ENCODE assay signal across 8 cellular contexts in genomic region chr5:122999947-123000563, GRCh38. TPM values are rescaled to one million over a fixed set of nuclear protein-coding genes. Genes with fewer than 3 reads are reported as not detected.
DNase-seq lines count a peak whose midpoint lies in the region; ATAC-seq, FAIRE-seq and TF ChIP-seq lines count a peak whose summit lies in the region.

No MANE protein-coding gene starts in this region.

- H3K36me3 ChIP-seq in GM06990 (ENCODE audit: control insufficient read depth, insufficient read depth, low read length) (no peaks in the 10 kb centered on the region), SU-DHL-6 (ENCODE audit: low read length) (no peaks in the 10 kb centered on the region), spleen (peaks cover 0 to 7% (median 0%) of the 10 kb centered on the region in 6 donors)

- H3K4me3 ChIP-seq in GM06990 (replicated peaks; ENCODE audit: low read depth, low read length): no peak overlapping the region
- no peak overlapping the region for H3K4me3 ChIP-seq in SU-DHL-6 (ENCODE audit: insufficient read depth, low read length, poor library complexity, severe bottlenecking)
- H3K4me3 ChIP-seq in fibroblast of pulmonary artery (replicated peaks; ENCODE audit: low read depth, low read length): no peak overlapping the region
- H3K4me3 ChIP-seq in spleen: no peak overlapping the region

- no peaks in the 10 kb centered on the region for H3K4me1 ChIP-seq in spleen

- ATAC-seq in GM19395 (IDR thresholded peaks at IDR 0.05; ENCODE audit: unreplicated experiment) (peak; percentile 94), HG03159 (IDR thresholded peaks at IDR 0.05; ENCODE audit: unreplicated experiment) (peak; percentile 94)

- no peak for FAIRE-seq in urothelium cell line (lab: Jason Lieb, UNC)

- peak; percentile 47 for DNase-seq in GM06990 (ENCODE audit: extremely low read depth, insufficient read length)
- DNase-seq in fibroblast of pulmonary artery (ENCODE audit: low read depth): peak; percentile 51
- no peak for DNase-seq in spleen
- no peak for DNase-seq in activated effector memory CD4-positive, alpha-beta T cell treated with anti-CD3 and anti-CD28 coated beads, Interleukin-2, amount 50 U/mL, for 16 hours
- no peak for DNase-seq in urothelium cell line (ENCODE audit: low spot score)

- H3K4me2 ChIP-seq in SU-DHL-6 (ENCODE audit: low read depth, low read length, poor library complexity, severe bottlenecking): no peak overlapping the region

- no peaks in the 10 kb centered on the region for H3K79me2 ChIP-seq in SU-DHL-6 (ENCODE audit: insufficient read depth, low read length)

- no peak overlapping the region for H3K27ac ChIP-seq in SU-DHL-6 (ENCODE audit: low read depth, low read length)
- no peak overlapping the region for H3K27ac ChIP-seq in spleen

- H2AFZ ChIP-seq in SU-DHL-6 (ENCODE audit: low read depth, low read length, severe bottlenecking): no peak overlapping the region

- TF ChIP-seq POLR2A in spleen (IDR thresholded peaks at IDR 0.05): no peak

- H3F3A ChIP-seq in SU-DHL-6 (ENCODE audit: insufficient read depth): no peaks in the 10 kb centered on the region

- no peaks in the 10 kb centered on the region for H3K27me3 ChIP-seq in GM06990 (replicated peaks; ENCODE audit: control insufficient read depth, insufficient read depth, low read length)
- H3K27me3 ChIP-seq in SU-DHL-6 (ENCODE audit: low read length): no peaks in the 10 kb centered on the region
- no peaks in the 10 kb centered on the region for H3K27me3 ChIP-seq in spleen (replicated peaks in 1 of 7)

- no peak overlapping the region for H3K9ac ChIP-seq in SU-DHL-6 (ENCODE audit: low read length)

- H3K9me2 ChIP-seq in SU-DHL-6 (replicated peaks; ENCODE audit: insufficient read depth, low read length): no peaks in the 10 kb centered on the region

- WGBS in spleen, 5 donors: 40 to 53% (median 48%) methylated on average over 10 of the region's 10 CpGs

- H3K9me3 ChIP-seq in SU-DHL-6 (ENCODE audit: insufficient read depth, low read length): no peaks in the 10 kb centered on the region
- no peaks in the 10 kb centered on the region for H3K9me3 ChIP-seq in spleen

- TF ChIP-seq CTCF in GM06990 (IDR thresholded peaks at IDR 0.05; ENCODE audit: insufficient read depth, low read length, poor library complexity, severe bottlenecking) (peak; percentile 78), SU-DHL-6 (IDR thresholded peaks at IDR 0.05; ENCODE audit: insufficient read depth, low read length, poor library complexity, severe bottlenecking) (peak; percentile 72), fibroblast of pulmonary artery (IDR thresholded peaks at IDR 0.05; ENCODE audit: low read length, missing control alignments) (peak; percentile 43), spleen (IDR thresholded peaks at IDR 0.05 in 8 of 11, conservative IDR thresholded peaks at IDR 0.05 in 3 of 11) (peak in 10 of 11 experiments; percentile 16 to 73 (median 60))

- intact Hi-C loops in spleen (cut with DNase I; ENCODE audit: low total_unique reads): no loop called here

- no peaks in the 10 kb centered on the region for H4K20me1 ChIP-seq in SU-DHL-6 (ENCODE audit: low read depth, low read length)

RNA-seq across cellular contexts. Expression of gene PPIC, which starts 36.5 kb away (rescaled TPM):
- total RNA-seq in spleen: 10 to 100 TPM in 2 of 7 donors, 1 to 10 TPM in 5; 5.4 to 18.5 (median 9.3) TPM
- 1 to 10 TPM; 2.3 to 7.1 (median 5.9) TPM for polyA plus RNA-seq in spleen

Comparison
In these comparisons a context has a peak if more than half of its experiments do, and no peak if none do; other contexts are left out.
1. DNase-seq: peak in GM06990 (single experiment) and fibroblast of pulmonary artery (single experiment); none in spleen (single experiment), activated effector memory CD4-positive, alpha-beta T cell treated with anti-CD3 and anti-CD28 coated beads, Interleukin-2, amount 50 U/mL, for 16 hours (single experiment) and urothelium cell line (single experiment).
2. Peak in every context shown above with its lines, with median percentiles within 50 percentile points of each other: CTCF ChIP-seq.